ENCODE assay signal across 1 cellular context in genomic region chr9:122339579-122339978, GRCh38.
TF ChIP-seq lines count a peak whose summit lies in the region.

No MANE protein-coding gene starts in this region.

TF ChIP-seq in K562, 482 proteins besides CTCF, POLR2A, EP300 and RAD21 (continued from another document):
- TF ChIP-seq, protein P1, sequence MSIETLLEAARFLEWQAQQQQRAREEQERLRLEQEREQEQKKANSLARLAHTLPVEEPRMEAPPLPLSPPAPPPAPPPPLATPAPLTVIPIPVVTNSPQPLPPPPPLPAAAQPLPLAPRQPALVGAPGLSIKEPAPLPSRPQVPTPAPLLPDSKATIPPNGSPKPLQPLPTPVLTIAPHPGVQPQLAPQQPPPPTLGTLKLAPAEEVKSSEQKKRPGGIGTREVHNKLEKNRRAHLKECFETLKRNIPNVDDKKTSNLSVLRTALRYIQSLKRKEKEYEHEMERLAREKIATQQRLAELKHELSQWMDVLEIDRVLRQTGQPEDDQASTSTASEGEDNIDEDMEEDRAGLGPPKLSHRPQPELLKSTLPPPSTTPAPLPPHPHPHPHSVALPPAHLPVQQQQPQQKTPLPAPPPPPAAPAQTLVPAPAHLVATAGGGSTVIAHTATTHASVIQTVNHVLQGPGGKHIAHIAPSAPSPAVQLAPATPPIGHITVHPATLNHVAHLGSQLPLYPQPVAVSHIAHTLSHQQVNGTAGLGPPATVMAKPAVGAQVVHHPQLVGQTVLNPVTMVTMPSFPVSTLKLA (conservative IDR thresholded peaks at IDR 0.05) = 0 out of 4 replicates have a peak, but pooled peaks of 1 of the 2 experiments have one; percentile 28
- TF ChIP-seq NRF1 (conservative IDR thresholded peaks at IDR 0.05 in 1 of 2, IDR thresholded peaks at IDR 0.05 in 1 of 2) (0 out of 4 replicates have a peak, but pooled peaks of 1 of the 2 experiments have one; percentile 13), KDM1A (IDR thresholded peaks at IDR 0.05) (peak; percentile 44 to 53; a peak in 3 of 4 replicates), KLF6 (CRISPR knock-in tag; IDR thresholded peaks at IDR 0.05; ENCODE audit: borderline replicate concordance) (no peak), BCOR (IDR thresholded peaks at IDR 0.05) (peak; percentile 57; the same call in 1 of the 2 replicates)
